In the genomic region with DNA sequence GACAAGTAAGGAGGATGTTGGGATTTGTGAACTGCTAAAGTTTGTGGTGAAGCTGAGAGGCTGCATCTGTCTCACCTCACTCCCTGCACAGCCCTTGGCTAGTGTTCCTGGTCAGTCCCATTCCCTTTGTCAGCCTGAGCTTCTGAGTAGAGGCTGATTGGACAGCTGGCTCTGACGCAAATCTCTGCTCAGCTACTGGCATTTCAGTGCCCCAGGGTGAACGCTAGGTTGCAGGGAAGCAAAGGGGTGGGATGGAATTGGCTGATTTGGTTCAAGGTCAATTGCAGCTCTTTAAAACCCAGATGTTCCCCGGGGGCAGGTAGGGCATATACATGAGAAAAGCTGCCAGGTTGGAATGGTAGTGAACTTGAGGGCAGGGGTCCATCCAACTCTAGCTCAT, we compare ENCODE assay signal across 11 cellular contexts. TPM values are rescaled to one million over a fixed set of nuclear protein-coding genes. Genes with fewer than 3 reads are reported as not detected.
DNase-seq lines count a peak whose midpoint lies in the region; ATAC-seq and TF ChIP-seq lines count a peak whose summit lies in the region.
"Had no signal": no experiment of that assay in that cellular context is flagged by ENCODE, and none has a peak within 500 bp of the region (broad histone marks: within the 10 kb centered on the region; RNA-seq: fewer than 3 reads in every experiment).

No MANE protein-coding gene starts in this region.

- H3K27me3 ChIP-seq in esophagus (ENCODE audit: control insufficient read depth in 1 of 2, insufficient read depth in 2 of 2, low read length in 2 of 2) (no peaks in the 10 kb centered on the region), PC-3 (ENCODE audit: low read length) (no peaks in the 10 kb centered on the region)

- H3K9ac ChIP-seq in PC-3 (ENCODE audit: low read length), result no peak overlapping the region

- H3K9me3 ChIP-seq in esophagus (ENCODE audit: control insufficient read depth in 2 of 2, insufficient read depth in 1 of 2, low read depth in 1 of 2, low read length in 1 of 2), result no peaks in the 10 kb centered on the region
- no peaks in the 10 kb centered on the region for H3K9me3 ChIP-seq in PC-3 (ENCODE audit: low read length)

- DNase-seq in EH (ENCODE audit: low read depth) (peak; percentile 64), M059J (ENCODE audit: low read depth) (peak; percentile 59), islet precursor cell (peak; percentile 93), cerebellum (ENCODE audit: low spot score) (no peak), NCI-H1694 treated with DMSO at 0.1 percent for 48 hours (lab: John Stamatoyannopoulos, UW) (no peak), amygdala (lab: John Stamatoyannopoulos, UW) (no peak), PC-3 (no peak)
- DNase-seq: activated CD4-positive, CD25-positive, alpha-beta regulatory T cell; CD4-positive, CD25-positive, alpha-beta regulatory T cell; NCI-H1694 had no signal

- no TSS peak for BruUV-seq in PC-3 (replicated peaks; lab: Mats Ljungman, UMichigan)

- intact Hi-C loops in PC-3 (cut with micrococcal nuclease), result no loop called here

- H3F3A ChIP-seq in PC-3 (ENCODE audit: low read length, unreplicated experiment), result no peaks in the 10 kb centered on the region

- no peak overlapping the region for H2AFZ ChIP-seq in PC-3 (ENCODE audit: low read length)

- H3K4me3 ChIP-seq in esophagus (ENCODE audit: low read depth in 1 of 2, low read length in 2 of 2) (no peak overlapping the region), PC-3 (ENCODE audit: low read length) (no peak overlapping the region)

- H3K27ac ChIP-seq in esophagus (ENCODE audit: low read depth in 2 of 2, low read length in 1 of 2) (peak overlapping the region; percentile 1 to 64), PC-3 (ENCODE audit: low read length) (no peak overlapping the region)

- H3K4me1 ChIP-seq in esophagus (ENCODE audit: control insufficient read depth in 2 of 2, insufficient read depth in 2 of 2, low read length in 1 of 2), result peaks cover 0 to 4% of the 10 kb centered on the region in 2 donors
- H3K4me1 ChIP-seq in PC-3 (ENCODE audit: insufficient read depth, low read length), result no peaks in the 10 kb centered on the region

- no peaks in the 10 kb centered on the region for H4K20me1 ChIP-seq in PC-3 (ENCODE audit: low read length)

- TF ChIP-seq CTCF in PC-3 (conservative IDR thresholded peaks at IDR 0.05; ENCODE audit: low read depth, low read length), result no peak

- ATAC-seq in PC-3, result no peak

- CTCF ChIA-PET in PC-3 (lab: Charles Lee), result no interaction called here

- no peaks in the 10 kb centered on the region for H3K9me2 ChIP-seq in PC-3 (replicated peaks; ENCODE audit: low read length)

- POLR2A ChIA-PET in PC-3 (lab: Charles Lee; ENCODE audit: unreplicated experiment), result no interaction called here

- no peak overlapping the region for H3K4me2 ChIP-seq in PC-3 (ENCODE audit: low read length)

- H3K36me3 ChIP-seq in esophagus (ENCODE audit: control insufficient read depth in 2 of 2, insufficient read depth in 2 of 2, low read length in 1 of 2) (no peaks in the 10 kb centered on the region), PC-3 (ENCODE audit: low read depth, low read length) (no peaks in the 10 kb centered on the region)

- no peaks in the 10 kb centered on the region for H3K79me2 ChIP-seq in PC-3 (ENCODE audit: low read length)

- 43 to 52% methylated on average over 3 of the region's 3 CpGs for WGBS in esophagus, 2 donors

RNA-seq across cellular contexts. Expression of a gene that starts 23.1 kb away (rescaled TPM):
- total RNA-seq in M059J (2014; rRNA removed; shearing (Covaris generic)), result 68.8 and 122 TPM in 2 replicates
- 100 to 1,000 TPM in 1 of 2 donors, 10 to 100 TPM in 1; 53.7 to 105 TPM for polyA plus RNA-seq in esophagus
- total RNA-seq in cerebellum (121 TPM), PC-3 (2014; rRNA removed) (132 and 135 TPM in 2 replicates)

RNA-seq across cellular contexts. Expression of a gene that starts 31.8 kb away (rescaled TPM):
- total RNA-seq in M059J (2014; rRNA removed; shearing (Covaris generic)), result 12.9 and 14.8 TPM in 2 replicates
- 1 to 10 TPM; 4.8 to 7.2 TPM for polyA plus RNA-seq in esophagus
- total RNA-seq in cerebellum, result 24.7 TPM
- 4.0 and 7.3 TPM in 2 replicates for total RNA-seq in PC-3 (2014; rRNA removed)

Comparison
In these comparisons a context has a peak if more than half of its experiments do, and no peak if none do; other contexts are left out.
1. DNase-seq: peak in EH (single experiment), M059J (single experiment) and islet precursor cell (single experiment); none in cerebellum (single experiment), NCI-H1694 treated with DMSO at 0.1 percent for 48 hours (single experiment), amygdala (0 of 56) and PC-3 (single experiment).